Comparison of ENCODE assay signal across 20 cellular contexts in the genomic region with DNA sequence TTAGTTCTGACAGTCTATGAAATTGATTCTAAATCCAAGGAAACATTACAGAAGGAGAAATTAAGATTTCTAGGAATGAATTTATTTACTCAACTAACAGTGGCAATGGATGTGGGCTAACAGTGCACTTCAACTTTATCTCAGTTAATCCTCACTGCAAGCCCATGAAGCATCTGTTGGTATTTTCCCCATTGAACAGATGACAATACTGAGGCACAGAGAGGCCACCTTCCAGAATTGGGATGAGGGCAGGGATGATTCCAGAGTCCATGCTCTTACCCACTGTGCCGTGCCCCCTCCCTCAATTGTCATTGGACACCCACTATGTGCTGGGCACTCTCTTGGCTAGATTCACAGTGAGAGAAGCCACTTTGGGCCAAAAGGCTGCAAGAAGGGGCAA.
DNase-seq lines count a peak whose midpoint lies in the region; ATAC-seq, FAIRE-seq and TF ChIP-seq lines count a peak whose summit lies in the region.
"Had no signal": no experiment of that assay in that cellular context is flagged by ENCODE, and none has a peak within 500 bp of the region (broad histone marks: within the 10 kb centered on the region; RNA-seq: fewer than 3 reads in every experiment).

No MANE protein-coding gene starts in this region.

- H3K36me3 ChIP-seq in Peyer's patch (no peaks in the 10 kb centered on the region), H1 (ENCODE audit: control insufficient read depth in 2 of 4, insufficient read depth in 4 of 4, low read length in 3 of 4) (no peaks in the 10 kb centered on the region), sigmoid colon (no peaks in the 10 kb centered on the region), MM.1S (replicated peaks; ENCODE audit: insufficient read depth, low read length) (no peaks in the 10 kb centered on the region)

- H4K20me1 ChIP-seq in H1 (replicated peaks in 1 of 2; ENCODE audit: control insufficient read depth in 1 of 2, insufficient read depth in 2 of 2, low read length in 2 of 2) (no peaks in the 10 kb centered on the region), MM.1S (ENCODE audit: insufficient read depth, low read length) (no peaks in the 10 kb centered on the region)

- H3K4me1 ChIP-seq in Peyer's patch (peaks cover 0 to 26% (median 13%) of the 10 kb centered on the region in 4 donors), H1 (replicated peaks in 1 of 4; ENCODE audit: control insufficient read depth in 3 of 4, insufficient read depth in 4 of 4, low read length in 3 of 4) (peaks cover 9 to 39% (median 30%) of the 10 kb centered on the region in 4 experiments), sigmoid colon (peaks cover 0 to 93% (median 91%) of the 10 kb centered on the region in 4 donors), MM.1S (ENCODE audit: low read length) (peaks cover 25% of the 10 kb centered on the region)

- H3K9ac ChIP-seq in H1 (replicated peaks in 1 of 4; ENCODE audit: extremely low read depth in 1 of 4, low read depth in 3 of 4, low read length in 3 of 4) (no peak overlapping the region; a peak in 1 of 7 replicates), MM.1S (ENCODE audit: low read length) (no peak overlapping the region)

- H3K4me2 ChIP-seq in H1 (ENCODE audit: insufficient read depth in 1 of 2, low read depth in 2 of 2, low read length in 2 of 2) (no peak overlapping the region), MM.1S (ENCODE audit: low read depth, low read length) (no peak overlapping the region)

- TF ChIP-seq CTCF in Peyer's patch (IDR thresholded peaks at IDR 0.05) (no peak), H1 (IDR thresholded peaks at IDR 0.05; ENCODE audit: control extremely low read depth in 1 of 3, insufficient read depth in 1 of 3, low read depth in 1 of 3, low read length in 3 of 3) (no peak), sigmoid colon (IDR thresholded peaks at IDR 0.05) (no peak), MM.1S (IDR thresholded peaks at IDR 0.05; ENCODE audit: low read length) (no peak)

- no peak overlapping the region for H3K4ac ChIP-seq in H1 (replicated peaks; ENCODE audit: insufficient read length, low read depth, low read length)

- H4K5ac ChIP-seq in H1 (ENCODE audit: insufficient read length, low read depth, low read length), result no peak overlapping the region

- POLR2A ChIA-PET in H1 (lab: Charles Lee; ENCODE audit: partially characterized antibody), result interaction anchor here (0.6 to 1.3 kb wide), 2 partner anchors 11 to 42 kb away, joined by 3 read pairs; no protein-coding TSS in a partner anchor

- no peaks in the 10 kb centered on the region; the same call in 1 of the 2 replicates for H3K23me2 ChIP-seq in H1 (ENCODE audit: low read depth, low read length)

- H2AK5ac ChIP-seq in H1 (ENCODE audit: low read depth, low read length), result peak overlapping the region; percentile 15; the same call in 1 of the 2 replicates

- no peak overlapping the region for H4K91ac ChIP-seq in H1 (replicated peaks; ENCODE audit: insufficient read length, low read length)

- no peak overlapping the region for H3K56ac ChIP-seq in H1 (replicated peaks; ENCODE audit: insufficient read length, low read depth, low read length)

- H3K79me2 ChIP-seq in H1 (ENCODE audit: control insufficient read depth in 1 of 2, insufficient read depth in 2 of 2, low read length in 2 of 2) (peaks cover 0 to 31% of the 10 kb centered on the region in 2 experiments; a peak in 2 of 4 replicates), MM.1S (ENCODE audit: low read length) (peaks cover 59% of the 10 kb centered on the region)

- no peak overlapping the region for H4K8ac ChIP-seq in H1 (ENCODE audit: extremely low read depth, insufficient read depth, low read length)

- H2BK5ac ChIP-seq in H1 (ENCODE audit: low read depth, low read length), result no peak overlapping the region

- no peaks in the 10 kb centered on the region for H3K9me3 ChIP-seq in Peyer's patch
- H3K9me3 ChIP-seq in H1 (ENCODE audit: insufficient read depth in 2 of 2, low read depth in 1 of 2, low read length in 1 of 2), result no peaks in the 10 kb centered on the region
- H3K9me3 ChIP-seq in sigmoid colon, result no peaks in the 10 kb centered on the region
- H3K9me3 ChIP-seq in MM.1S (replicated peaks; ENCODE audit: insufficient read depth, low read length), result no peaks in the 10 kb centered on the region

- no peaks in the 10 kb centered on the region for H3K27me3 ChIP-seq in Peyer's patch
- no peaks in the 10 kb centered on the region for H3K27me3 ChIP-seq in H1 (replicated peaks in 1 of 4; ENCODE audit: control insufficient read depth in 3 of 4, extremely low read depth in 1 of 4, insufficient read depth in 3 of 4, low read length in 3 of 4)
- H3K27me3 ChIP-seq in sigmoid colon, result no peaks in the 10 kb centered on the region
- no peaks in the 10 kb centered on the region for H3K27me3 ChIP-seq in MM.1S (replicated peaks; ENCODE audit: insufficient read depth, low read length)

- H3K14ac ChIP-seq in H1 (ENCODE audit: insufficient read length), result no peak overlapping the region

- TF ChIP-seq POLR2A in Peyer's patch (IDR thresholded peaks at IDR 0.05), result no peak
- TF ChIP-seq POLR2A in H1 (IDR thresholded peaks at IDR 0.05; ENCODE audit: control extremely low read depth in 1 of 2, low read depth in 2 of 2, low read length in 2 of 2), result no peak
- no peak for TF ChIP-seq POLR2A in sigmoid colon (IDR thresholded peaks at IDR 0.05)

- no peak overlapping the region for H3K18ac ChIP-seq in H1 (ENCODE audit: extremely low read depth, low read length)

- no peak for FAIRE-seq in H1 (lab: Jason Lieb, UNC)
- FAIRE-seq: GM12878 had no signal

- H2BK15ac ChIP-seq in H1 (ENCODE audit: low read length), result no peak overlapping the region

- peak overlapping the region in 3 of 4 donors; percentile 4 to 71 (median 69) for H3K27ac ChIP-seq in Peyer's patch
- H3K27ac ChIP-seq in H1 (ENCODE audit: low read depth, low read length), result no peak overlapping the region
- H3K27ac ChIP-seq in sigmoid colon, result peak overlapping the region; percentile 86 to 97 (median 88)
- no peak overlapping the region for H3K27ac ChIP-seq in MM.1S (ENCODE audit: low read length)

- H2BK12ac ChIP-seq in H1 (ENCODE audit: low read depth, low read length), result no peak overlapping the region

- 88% methylated on average over 1 of the region's 1 CpG; no CpG with 5 or more reads in 1 of the 2 experiments for whole genome bisulfite sequencing in H1 (ENCODE audit: extremely low coverage in 1 of 2, insufficient coverage in 1 of 2, insufficient read length in 1 of 2, insufficient replicate concordance in 2 of 2, low coverage in 1 of 2, low lambda C conversion rate in 2 of 2, missing lambda C conversion rate in 1 of 2), 2 experiments
- WGBS in sigmoid colon, 2 donors, result 53 to 100% methylated on average over 1 of the region's 1 CpG

- no peak overlapping the region for H3K23ac ChIP-seq in H1 (ENCODE audit: insufficient read length)

- no peak for TF ChIP-seq EP300 in H1 (IDR thresholded peaks at IDR 0.05; ENCODE audit: borderline replicate concordance in 1 of 2, low read depth in 2 of 2, low read length in 2 of 2)
- no peak for TF ChIP-seq EP300 in sigmoid colon (IDR thresholded peaks at IDR 0.05)

- 0 out of 2 replicates have a peak overlapping the region, but pooled peaks have one; percentile 38 for H2BK20ac ChIP-seq in H1 (ENCODE audit: low read length)

- no peak for ATAC-seq in Right ventricle myocardium superior (ENCODE audit: poor library complexity)
- ATAC-seq: GM12878, Panc1 had no signal

- intact Hi-C loops in cardiac septum (cut with DNase I) (no loop called here), Right ventricle myocardium superior (cut with DNase I) (no loop called here), sigmoid colon (cut with DNase I) (loop anchor here (5.0 kb wide), 1 partner anchor 34 kb away; no protein-coding TSS in a partner anchor)

- H3K4me3 ChIP-seq in Peyer's patch (no peak overlapping the region), H1 (ENCODE audit: extremely low read depth in 1 of 4, insufficient read depth in 2 of 4, low read depth in 3 of 4, low read length in 4 of 4) (no peak overlapping the region), sigmoid colon (no peak overlapping the region), MM.1S (ENCODE audit: low read length) (no peak overlapping the region)
- H3K4me3 ChIP-seq: GM12878 had no signal

- no peak overlapping the region for H2BK120ac ChIP-seq in H1 (replicated peaks; ENCODE audit: low read depth, low read length)

- no peak overlapping the region for H2AFZ ChIP-seq in H1 (ENCODE audit: low read length)
- H2AFZ ChIP-seq in MM.1S (ENCODE audit: low read length), result no peak overlapping the region

- CTCF ChIA-PET in H1 (lab: Charles Lee; ENCODE audit: partially characterized antibody), result interaction anchor here (0.5 kb wide), 1 partner anchor 89 kb away, joined by 4 read pairs; no protein-coding TSS in a partner anchor

- no peak for TF ChIP-seq RAD21 in H1 (IDR thresholded peaks at IDR 0.05 in 1 of 2, conservative IDR thresholded peaks at IDR 0.05 in 1 of 2; ENCODE audit: low read depth in 2 of 2, low read length in 2 of 2)

- peaks cover 18% of the 10 kb centered on the region for H3F3A ChIP-seq in MM.1S (ENCODE audit: insufficient read depth, low read length)

- DNase-seq in cardiac septum (ENCODE audit: low spot score) (peak; percentile 27), Right ventricle myocardium superior (no peak), Peyer's patch (peak in 1 of 3 donors; percentile 10), H1 (ENCODE audit: low read depth in 1 of 2, low spot score in 2 of 2) (no peak), sigmoid colon (no peak), MM.1S (no peak), cerebellar nuclear complex (lab: John Stamatoyannopoulos, UW) (no peak)
- no peak for DNase-seq in activated T-cell treated with anti-CD3 and anti-CD28 coated beads, Interleukin-2, amount 50 U/mL, for 1 hour
- DNase-seq: AML-193, DMS79 treated with DMSO at 0.1 percent for 48 hours, H7, KG1, NCI-H1092 treated with DMSO at 0.1 percent for 48 hours, NCI-H1436 treated with DMSO at 0.1 percent for 48 hours, NCI-H1930, NCI-H226, NCI-H510A treated with DMSO at 0.1 percent for 48 hours, NCI-H748 treated with DMSO at 0.1 percent for 48 hours had no signal

- peaks cover 4% of the 10 kb centered on the region; the same call in 1 of the 2 replicates for H3K79me1 ChIP-seq in H1 (ENCODE audit: low read depth, low read length)

- no peaks in the 10 kb centered on the region for H3K9me2 ChIP-seq in MM.1S (replicated peaks; ENCODE audit: insufficient read depth, low read length)

TF ChIP-seq in H1, 55 proteins besides CTCF, POLR2A, EP300 and RAD21:
- TF ChIP-seq EGR1 (IDR thresholded peaks at IDR 0.05; ENCODE audit: borderline replicate concordance, low read depth, low read length) (no peak), KDM1A (IDR thresholded peaks at IDR 0.05; ENCODE audit: borderline replicate concordance, low read length) (peak; percentile 63; the same call in 1 of the 2 replicates)

Comparison
In these comparisons a context has a peak if more than half of its experiments do, and no peak if none do; other contexts are left out.
1. H3K27ac ChIP-seq: peak in Peyer's patch (3 of 4) and sigmoid colon (4 of 4); none in H1 (single experiment) and MM.1S (single experiment).